12 cellular contexts compared by ENCODE assay signal in the genomic region with DNA sequence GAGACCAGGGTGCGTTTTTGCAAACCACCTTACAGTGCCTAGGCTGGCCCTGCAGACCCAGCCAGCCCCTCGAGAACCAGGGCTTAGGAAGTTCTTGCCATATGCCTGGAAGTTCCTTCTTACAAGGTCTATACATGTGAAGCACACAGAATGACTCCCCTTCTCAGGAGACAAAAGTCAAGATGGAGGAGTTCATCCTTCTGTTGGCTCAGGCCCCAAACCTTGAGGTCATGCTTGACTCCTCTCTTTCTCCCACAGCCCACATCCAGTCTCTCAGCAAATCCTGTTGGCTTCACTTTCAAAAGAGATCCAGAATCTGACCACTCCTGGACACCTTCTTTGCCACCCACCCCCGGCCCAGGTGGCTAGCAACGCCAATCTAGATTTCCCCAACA. TPM values are rescaled to one million over a fixed set of nuclear protein-coding genes. Genes with fewer than 3 reads are reported as not detected.
DNase-seq lines count a peak whose midpoint lies in the region; ATAC-seq and TF ChIP-seq lines count a peak whose summit lies in the region.
"Had no signal": no experiment of that assay in that cellular context is flagged by ENCODE, and none has a peak within 500 bp of the region (broad histone marks: within the 10 kb centered on the region; RNA-seq: fewer than 3 reads in every experiment).

No MANE protein-coding gene starts in this region.

- no peak overlapping the region for H3K14ac ChIP-seq in mesenchymal stem cell (ENCODE audit: low read length in 2 of 2)

- no peak for DNase-seq in activated naive CD4-positive, alpha-beta T cell treated with anti-CD3 and anti-CD28 coated beads, Interleukin-2, amount 50 U/mL, for 16 hours
- DNase-seq in amniotic epithelial cell (ENCODE audit: low read depth) (peak; percentile 82), mesenchymal stem cell (no peak), transverse colon (no peak), left lobe of liver (ENCODE audit: low spot score) (no peak), ACHN (no peak)
- DNase-seq: activated CD4-positive, alpha-beta T cell treated with anti-CD3 and anti-CD28 coated beads for 1 hour; NCI-H1436 treated with DMSO at 0.1 percent for 48 hours had no signal

- in situ Hi-C loops in transverse colon (cut with MboI; ENCODE audit: low pct_ligation_motif_present in 1 of 4, low pct_unique_long_range_greater_than_20kb in 1 of 4, low sequenced_read_pairs in 3 of 4) (no loop called here), ACHN (cut with HindIII; ENCODE audit: low pct_ligation_motif_present, low pct_unique_long_range_greater_than_20kb, low sequenced_read_pairs) (no loop called here)

- peak overlapping the region; percentile 81 for H3K27ac Mint-ChIP-seq in activated naive CD4-positive, alpha-beta T cell treated with anti-CD3 and anti-CD28 coated beads, Interleukin-2, amount 50 U/mL, for 24 hours

- H2AFZ ChIP-seq in mesenchymal stem cell (ENCODE audit: low read depth, low read length): peak overlapping the region; percentile 54

- no peaks in the 10 kb centered on the region for H3K36me3 Mint-ChIP-seq in activated naive CD4-positive, alpha-beta T cell treated with anti-CD3 and anti-CD28 coated beads, Interleukin-2, amount 50 U/mL, for 24 hours

- intact Hi-C loops in transverse colon (cut with DNase I; ENCODE audit: low total_unique reads): no loop called here

- H3K27me3 ChIP-seq in mesenchymal stem cell (ENCODE audit: control insufficient read depth in 1 of 2, insufficient read depth in 1 of 2, low read length in 2 of 2): no peaks in the 10 kb centered on the region
- no peaks in the 10 kb centered on the region for H3K27me3 ChIP-seq in transverse colon
- H3K27me3 ChIP-seq: cardiac muscle cell had no signal

- H3K18ac ChIP-seq in mesenchymal stem cell (ENCODE audit: low read depth in 1 of 2, low read length in 2 of 2): peak overlapping the region; percentile 96 to 99

- peak overlapping the region; percentile 11 for H2AK5ac ChIP-seq in mesenchymal stem cell (ENCODE audit: low read length, severe bottlenecking)

- H2BK120ac ChIP-seq in mesenchymal stem cell (ENCODE audit: low read depth, low read length): peak overlapping the region; percentile 99

- H3K36me3 ChIP-seq in mesenchymal stem cell (ENCODE audit: control insufficient read depth in 1 of 2, insufficient read depth in 2 of 2, low read depth in 1 of 2, low read length in 2 of 2) (peaks cover 8 to 17% of the 10 kb centered on the region in 2 experiments), transverse colon (no peaks in the 10 kb centered on the region)
- H3K36me3 ChIP-seq: cardiac muscle cell had no signal

- H3K4me3 ChIP-seq in mesenchymal stem cell (ENCODE audit: insufficient read depth in 1 of 2, low read depth in 1 of 2, low read length in 2 of 2) (peak overlapping the region in 1 of 2 experiments; percentile 31), transverse colon (no peak overlapping the region)
- H3K4me3 ChIP-seq: cardiac muscle cell had no signal

- H3K9me3 ChIP-seq in mesenchymal stem cell (ENCODE audit: control insufficient read depth, low read length): no peaks in the 10 kb centered on the region
- no peaks in the 10 kb centered on the region for H3K9me3 ChIP-seq in transverse colon

- peak overlapping the region; percentile 44 for H3K4me3 Mint-ChIP-seq in activated naive CD4-positive, alpha-beta T cell treated with anti-CD3 and anti-CD28 coated beads, Interleukin-2, amount 50 U/mL, for 24 hours

- peak overlapping the region; percentile 98 for H2BK12ac ChIP-seq in mesenchymal stem cell (ENCODE audit: low read length in 2 of 2)

- H3K4me1 ChIP-seq in mesenchymal stem cell (ENCODE audit: control insufficient read depth, insufficient read depth, low read depth, low read length): peaks cover 42% of the 10 kb centered on the region
- H3K4me1 ChIP-seq in transverse colon: peaks cover 9 to 33% (median 22%) of the 10 kb centered on the region in 4 donors

- H3K4me2 ChIP-seq in mesenchymal stem cell (ENCODE audit: low read length, poor library complexity, severe bottlenecking): no peak overlapping the region

- TF ChIP-seq EP300 in transverse colon (IDR thresholded peaks at IDR 0.05; ENCODE audit: low read depth): no peak

- H2BK5ac ChIP-seq in mesenchymal stem cell (ENCODE audit: low read depth, low read length, poor library complexity, severe bottlenecking): no peak overlapping the region

- H3K9me3 Mint-ChIP-seq in activated naive CD4-positive, alpha-beta T cell treated with anti-CD3 and anti-CD28 coated beads, Interleukin-2, amount 50 U/mL, for 24 hours: no peaks in the 10 kb centered on the region

- peak overlapping the region; percentile 93 for H2BK15ac ChIP-seq in mesenchymal stem cell (ENCODE audit: low read depth, poor library complexity, severe bottlenecking)

- H3K79me1 ChIP-seq in mesenchymal stem cell (replicated peaks; ENCODE audit: low read length, poor library complexity, severe bottlenecking): peaks cover 5% of the 10 kb centered on the region

- 66% methylated on average over 4 of the region's 4 CpGs for WGBS in mesenchymal stem cell
- WGBS in transverse colon (ENCODE audit: low coverage in 1 of 2), 2 donors: 64% methylated on average over 4 of the region's 4 CpGs; no CpG with 5 or more reads in 1 of the 2 donors

- TF ChIP-seq POLR2A in transverse colon (IDR thresholded peaks at IDR 0.05): no peak

- H4K91ac ChIP-seq in mesenchymal stem cell (ENCODE audit: low read length): peak overlapping the region; percentile 94

- ATAC-seq in left lobe of liver (no peak), HG02642 (IDR thresholded peaks at IDR 0.05; ENCODE audit: poor library complexity, unreplicated experiment) (no peak)

- H3K27ac ChIP-seq in mesenchymal stem cell (ENCODE audit: low read length, poor library complexity, severe bottlenecking) (peak overlapping the region; percentile 67), transverse colon (peak overlapping the region; percentile 79 to 95 (median 88))
- H3K27ac ChIP-seq: C4-2B had no signal

- peaks cover 78% of the 10 kb centered on the region for H3K4me1 Mint-ChIP-seq in activated naive CD4-positive, alpha-beta T cell treated with anti-CD3 and anti-CD28 coated beads, Interleukin-2, amount 50 U/mL, for 24 hours

- peak overlapping the region; percentile 81 for H3K9ac ChIP-seq in mesenchymal stem cell (ENCODE audit: low read length)

- peak overlapping the region; percentile 95 for H4K8ac ChIP-seq in mesenchymal stem cell (ENCODE audit: low read length)

- no peaks in the 10 kb centered on the region for H3K27me3 Mint-ChIP-seq in activated naive CD4-positive, alpha-beta T cell treated with anti-CD3 and anti-CD28 coated beads, Interleukin-2, amount 50 U/mL, for 24 hours

- H3K23ac ChIP-seq in mesenchymal stem cell (ENCODE audit: low read length in 2 of 2): peak overlapping the region in 1 of 2 experiments; percentile 44

- H3K4ac ChIP-seq in mesenchymal stem cell (ENCODE audit: low read depth in 1 of 2, low read length in 2 of 2): peak overlapping the region; percentile 91 to 95

- no peak for TF ChIP-seq CTCF in transverse colon (IDR thresholded peaks at IDR 0.05)

RNA-seq across cellular contexts. Expression of a gene that starts 1.7 kb away (rescaled TPM):
- 318 TPM for polyA plus RNA-seq in mesenchymal stem cell (2013, experiment 1 of 2)
- polyA plus RNA-seq in mesenchymal stem cell (2013, experiment 2 of 2): 313 TPM
- total RNA-seq in transverse colon (10 to 100 TPM in 1 of 4 donors, 1 to 10 TPM in 3; 2.6 to 36.2 (median 6.5) TPM), left lobe of liver (0.91 TPM)

RNA-seq across cellular contexts. Expression of a gene that starts 17.7 kb away (rescaled TPM):
- polyA plus RNA-seq in mesenchymal stem cell (2013, experiment 1 of 2): 29.1 TPM
- 26.9 TPM for polyA plus RNA-seq in mesenchymal stem cell (2013, experiment 2 of 2)
- total RNA-seq in transverse colon (10 to 100 TPM in 3 of 4 donors, 1 to 10 TPM in 1; 8.8 to 43.8 (median 14.4) TPM), left lobe of liver (0.93 TPM)

RNA-seq across cellular contexts. Expression of a gene that starts 26.3 kb away (rescaled TPM):
- 37.1 TPM for polyA plus RNA-seq in mesenchymal stem cell (2013, experiment 1 of 2)
- polyA plus RNA-seq in mesenchymal stem cell (2013, experiment 2 of 2): 35.4 TPM
- total RNA-seq in transverse colon: 100 to 1,000 TPM in 1 of 4 donors, 10 to 100 TPM in 3; 34.0 to 178 (median 63.1) TPM
- 11.2 TPM for total RNA-seq in left lobe of liver

RNA-seq across cellular contexts. Expression of a gene that starts 26.9 kb away (rescaled TPM):
- 0.44 TPM for polyA plus RNA-seq in mesenchymal stem cell (2013, experiment 1 of 2)
- polyA plus RNA-seq in mesenchymal stem cell (2013, experiment 2 of 2): 0.38 TPM
- total RNA-seq in transverse colon (under 1 TPM in 2 of 4 donors, not detected in 2; 0.55 to 0.75 TPM), left lobe of liver (0.10 TPM)

RNA-seq across cellular contexts. Expression of a gene that starts 28.9 kb away (rescaled TPM):
- polyA plus RNA-seq in mesenchymal stem cell (2013, experiment 1 of 2): 31.2 TPM
- 31.7 TPM for polyA plus RNA-seq in mesenchymal stem cell (2013, experiment 2 of 2)
- total RNA-seq in transverse colon: 10 to 100 TPM; 21.8 to 31.8 (median 23.6) TPM
- 19.4 TPM for total RNA-seq in left lobe of liver
